ENCODE assay signal across 23 cellular contexts in the genomic region with DNA sequence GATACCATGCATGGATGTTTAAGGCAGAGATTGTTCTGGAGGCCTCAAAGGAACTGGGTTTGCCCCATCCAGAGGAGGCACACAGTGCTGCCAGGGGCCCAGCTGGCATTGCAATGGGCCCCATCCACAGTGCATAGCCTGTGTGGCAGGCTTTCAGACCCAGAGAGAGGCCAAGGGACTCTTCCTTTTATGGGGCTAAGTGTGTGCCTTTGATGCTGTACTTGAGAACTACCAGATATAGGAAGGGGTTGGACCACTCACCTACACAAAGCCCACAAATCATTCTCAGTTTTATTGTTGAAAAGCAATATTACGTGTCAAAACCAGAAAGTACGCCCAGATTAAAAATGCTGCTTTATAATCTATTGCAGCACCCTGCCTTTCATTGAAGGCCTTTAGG.
DNase-seq lines count a peak whose midpoint lies in the region; ATAC-seq, FAIRE-seq and TF ChIP-seq lines count a peak whose summit lies in the region.
"Had no signal": no experiment of that assay in that cellular context is flagged by ENCODE, and none has a peak within 500 bp of the region (broad histone marks: within the 10 kb centered on the region; RNA-seq: fewer than 3 reads in every experiment).

No MANE protein-coding gene starts in this region.

- H3K9me3 ChIP-seq in GM12878 (replicated peaks; ENCODE audit: control insufficient read depth, insufficient read depth, low read length), result no peaks in the 10 kb centered on the region; the same call in 2 of the 3 replicates
- H3K9me3 ChIP-seq in aorta (ENCODE audit: control insufficient read depth, low read length), result no peaks in the 10 kb centered on the region
- H3K9me3 ChIP-seq: A549, adrenal gland, BE2C, thoracic aorta had no signal

- H2AFZ ChIP-seq in GM12878 (ENCODE audit: control insufficient read depth, low read depth, low read length), result no peak overlapping the region

- TF ChIP-seq RAD21 in GM12878 (IDR thresholded peaks at IDR 0.05; ENCODE audit: insufficient read depth, low read depth, low read length), result no peak

- CTCF ChIA-PET in activated CD8-positive, alpha-beta T cell treated with anti-CD3 and anti-CD28 coated beads for 36 hours (lab: Charles Lee), result no interaction called here
- CTCF ChIA-PET in activated CD8-positive, alpha-beta T cell treated with anti-CD3 and anti-CD28 coated beads, Interleukin-2, amount 10 ng/mL, durations not matched to agents 7 days and 5 days (lab: Charles Lee), result no interaction called here
- CTCF ChIA-PET in GM12878 (lab: Yijun Ruan, JAX), result interaction anchor here (0.7 to 1.4 kb wide), 3 partner anchors 44 to 573 kb away, joined by 3 read pairs; no protein-coding TSS in a partner anchor

- H3K36me3 ChIP-seq in GM12878 (ENCODE audit: control insufficient read depth in 2 of 2, insufficient read depth in 2 of 2, low read length in 1 of 2) (peaks cover 0 to 9% of the 10 kb centered on the region in 2 experiments; a peak in 2 of 4 replicates), aorta (ENCODE audit: control insufficient read depth in 1 of 2, insufficient read depth in 2 of 2, low read length in 1 of 2) (no peaks in the 10 kb centered on the region)
- H3K36me3 ChIP-seq: adrenal gland, BE2C, breast epithelium, thoracic aorta had no signal

- peaks cover 2% of the 10 kb centered on the region for H3K4me1 Mint-ChIP-seq in activated CD8-positive, alpha-beta T cell treated with anti-CD3 and anti-CD28 coated beads for 36 hours (ENCODE audit: low read depth)
- H3K4me1 Mint-ChIP-seq in activated CD8-positive, alpha-beta T cell treated with anti-CD3 and anti-CD28 coated beads, Interleukin-2, amount 10 ng/mL, durations not matched to agents 7 days and 5 days (ENCODE audit: low read depth), result no peaks in the 10 kb centered on the region
- H3K4me1 Mint-ChIP-seq: activated B cell treated with CpG ODN at 0.5 μM for 24 hours had no signal

- no peak overlapping the region for H3K27ac Mint-ChIP-seq in activated CD8-positive, alpha-beta T cell treated with anti-CD3 and anti-CD28 coated beads for 36 hours
- H3K27ac Mint-ChIP-seq in activated CD8-positive, alpha-beta T cell treated with anti-CD3 and anti-CD28 coated beads, Interleukin-2, amount 10 ng/mL, durations not matched to agents 7 days and 5 days, result no peak overlapping the region
- H3K27ac Mint-ChIP-seq: activated B cell treated with CpG ODN at 0.5 μM for 24 hours had no signal

- peaks cover 1% of the 10 kb centered on the region for H3K79me2 ChIP-seq in GM12878 (ENCODE audit: control insufficient read depth, insufficient read depth, low read length)

- peaks cover 27% of the 10 kb centered on the region for H3K4me1 ChIP-seq in GM12878 (ENCODE audit: control insufficient read depth, insufficient read depth, low read length)
- H3K4me1 ChIP-seq in aorta (ENCODE audit: control insufficient read depth in 1 of 2, insufficient read depth in 2 of 2, low read length in 2 of 2), result no peaks in the 10 kb centered on the region
- H3K4me1 ChIP-seq: A549, adrenal gland, BE2C, breast epithelium had no signal

- H4K20me1 ChIP-seq in GM12878 (ENCODE audit: control insufficient read depth, insufficient read depth), result no peaks in the 10 kb centered on the region

- H3K4me3 Mint-ChIP-seq in activated CD8-positive, alpha-beta T cell treated with anti-CD3 and anti-CD28 coated beads for 36 hours, result no peak overlapping the region
- no peak overlapping the region for H3K4me3 Mint-ChIP-seq in activated CD8-positive, alpha-beta T cell treated with anti-CD3 and anti-CD28 coated beads, Interleukin-2, amount 10 ng/mL, durations not matched to agents 7 days and 5 days
- H3K4me3 Mint-ChIP-seq: activated B cell treated with CpG ODN at 0.5 μM for 24 hours, H9 had no signal

- no peaks in the 10 kb centered on the region for H3K36me3 Mint-ChIP-seq in activated CD8-positive, alpha-beta T cell treated with anti-CD3 and anti-CD28 coated beads for 36 hours (ENCODE audit: low read depth)
- H3K36me3 Mint-ChIP-seq in activated CD8-positive, alpha-beta T cell treated with anti-CD3 and anti-CD28 coated beads, Interleukin-2, amount 10 ng/mL, durations not matched to agents 7 days and 5 days (ENCODE audit: low read depth), result no peaks in the 10 kb centered on the region

- H3K4me2 ChIP-seq in GM12878 (ENCODE audit: control insufficient read depth, insufficient read depth), result no peak overlapping the region; the same call in 1 of the 2 replicates
- H3K4me2 ChIP-seq: A549 had no signal

- 0% methylated on average over 2 of the region's 2 CpGs for WGBS in GM12878 (ENCODE audit: insufficient coverage, insufficient replicate concordance, low lambda C conversion rate, missing lambda C conversion rate)
- WGBS in aorta, 2 donors, result 87 to 92% methylated on average over 2 of the region's 2 CpGs

- RAD21 ChIA-PET in GM12878 (lab: Charles Lee; ENCODE audit: unreplicated experiment), result interaction anchor here (1.3 to 1.7 kb wide), 2 partner anchors 25 to 77 kb away, joined by 3 to 8 read pairs; no protein-coding TSS in a partner anchor

- peak; percentile 55 for ATAC-seq in activated CD8-positive, alpha-beta T cell treated with anti-CD3 and anti-CD28 coated beads for 36 hours
- no peak for ATAC-seq in activated CD8-positive, alpha-beta T cell treated with anti-CD3 and anti-CD28 coated beads, Interleukin-2, amount 10 ng/mL, durations not matched to agents 7 days and 5 days
- ATAC-seq in GM21576 (IDR thresholded peaks at IDR 0.05; ENCODE audit: unreplicated experiment) (peak; percentile 48), HG03060 (IDR thresholded peaks at IDR 0.05; ENCODE audit: low read depth, unreplicated experiment) (peak; percentile 74), GM12878 (peak; percentile 96), aorta (ENCODE audit: low FRiP score) (no peak)
- ATAC-seq: A549, left lobe of liver, sciatic nerve had no signal

- SMC1A ChIA-PET in GM12878 (lab: Charles Lee; ENCODE audit: uncharacterized antibody, unreplicated experiment), result interaction anchor here (1.8 kb wide), 1 partner anchor 129 kb away, joined by 6 read pairs; no protein-coding TSS in a partner anchor

- TF ChIP-seq CTCF in activated CD8-positive, alpha-beta T cell treated with anti-CD3 and anti-CD28 coated beads for 36 hours (IDR thresholded peaks at IDR 0.05), result no peak
- no peak for TF ChIP-seq CTCF in GM12878 (IDR thresholded peaks at IDR 0.05 in 2 of 3, conservative IDR thresholded peaks at IDR 0.05 in 1 of 3; ENCODE audit: control insufficient read depth in 2 of 3, extremely low read depth in 1 of 3, insufficient read depth in 1 of 3, low read depth in 3 of 3, low read length in 3 of 3)

- H3K27ac ChIP-seq in GM12878 (ENCODE audit: control insufficient read depth, insufficient read depth) (peak overlapping the region; percentile 65), aorta (ENCODE audit: low read depth in 1 of 2, low read length in 2 of 2) (no peak overlapping the region)
- H3K27ac ChIP-seq: A549, adrenal gland, breast epithelium, thoracic aorta had no signal

- TF ChIP-seq EP300 in GM12878 (IDR thresholded peaks at IDR 0.05; ENCODE audit: borderline replicate concordance in 1 of 2, control insufficient read depth in 1 of 2, low read depth in 2 of 2, low read length in 2 of 2), result no peak

- TF ChIP-seq POLR2A in GM12878 (IDR thresholded peaks at IDR 0.05; ENCODE audit: low read depth, low read length), result no peak

- peak; percentile 18 for FAIRE-seq in GM12878 (lab: Jason Lieb, UNC)
- FAIRE-seq: A549 had no signal

- no peak overlapping the region for H3K4me3 ChIP-seq in GM12878
- no peak overlapping the region for H3K4me3 ChIP-seq in aorta (ENCODE audit: low read length in 2 of 2)
- H3K4me3 ChIP-seq: A549, adrenal gland, breast epithelium, thoracic aorta had no signal

- DNase-seq in activated CD8-positive, alpha-beta T cell treated with anti-CD3 and anti-CD28 coated beads for 36 hours, result no peak
- no peak for DNase-seq in activated CD8-positive, alpha-beta T cell treated with anti-CD3 and anti-CD28 coated beads, Interleukin-2, amount 10 ng/mL, durations not matched to agents 7 days and 5 days
- DNase-seq in GM12878 (ENCODE audit: low read depth, low spot score) (peak; percentile 48), aorta (no peak), DMS114 treated with DMSO at 0.1 percent for 48 hours (lab: John Stamatoyannopoulos, UW; ENCODE audit: unreplicated experiment) (no peak), DMS53 (lab: John Stamatoyannopoulos, UW) (no peak)
- DNase-seq: activated B cell treated with CpG ODN at 0.5 μM for 24 hours; activated effector memory CD4-positive, alpha-beta T cell treated with Interleukin-2 at 50 U/mL for 16 hours; adrenal gland; BE2C; cortex of kidney; H9; head of caudate nucleus; midbrain; NCI-H1048; NCI-H2029 had no signal

- no TSS peak for BruUV-seq in GM12878 (replicated peaks; lab: Mats Ljungman, UMichigan)

- POLR2A ChIA-PET in activated CD8-positive, alpha-beta T cell treated with anti-CD3 and anti-CD28 coated beads for 36 hours (lab: Charles Lee), result no interaction called here
- POLR2A ChIA-PET in activated CD8-positive, alpha-beta T cell treated with anti-CD3 and anti-CD28 coated beads, Interleukin-2, amount 10 ng/mL, durations not matched to agents 7 days and 5 days (lab: Charles Lee), result no interaction called here
- POLR2A ChIA-PET in GM12878 (lab: Charles Lee), result interaction anchor here (1.3 kb wide), 1 partner anchor 9 kb away, joined by 3 read pairs; no protein-coding TSS in a partner anchor

- in situ Hi-C loops in GM12878 (cut with MboI), result no loop called here

- no peaks in the 10 kb centered on the region for H3K27me3 ChIP-seq in GM12878 (replicated peaks in 1 of 2; ENCODE audit: control insufficient read depth in 2 of 2, insufficient read depth in 2 of 2, low read length in 1 of 2)
- H3K27me3 ChIP-seq in aorta (ENCODE audit: control insufficient read depth in 1 of 2, insufficient read depth in 2 of 2, low read length in 1 of 2), result no peaks in the 10 kb centered on the region
- H3K27me3 ChIP-seq: adrenal gland, BE2C, breast epithelium had no signal

- intact Hi-C loops in activated CD8-positive, alpha-beta T cell treated with anti-CD3 and anti-CD28 coated beads for 36 hours (cut with micrococcal nuclease), result no loop called here
- intact Hi-C loops in GM12878 (cut with micrococcal nuclease; ENCODE audit: unreplicated experiment), result loop anchor here (1.0 to 2.0 kb wide), 2 partner anchors 25 to 135 kb away; a partner anchor contains a TSS
- intact Hi-C loops in aorta (cut with DNase I), result no loop called here

- no peaks in the 10 kb centered on the region for H3K9me3 Mint-ChIP-seq in activated CD8-positive, alpha-beta T cell treated with anti-CD3 and anti-CD28 coated beads for 36 hours
- no peaks in the 10 kb centered on the region for H3K9me3 Mint-ChIP-seq in activated CD8-positive, alpha-beta T cell treated with anti-CD3 and anti-CD28 coated beads, Interleukin-2, amount 10 ng/mL, durations not matched to agents 7 days and 5 days (ENCODE audit: insufficient read depth)

- no peaks in the 10 kb centered on the region for H3K27me3 Mint-ChIP-seq in activated CD8-positive, alpha-beta T cell treated with anti-CD3 and anti-CD28 coated beads for 36 hours
- peaks cover 4% of the 10 kb centered on the region for H3K27me3 Mint-ChIP-seq in activated CD8-positive, alpha-beta T cell treated with anti-CD3 and anti-CD28 coated beads, Interleukin-2, amount 10 ng/mL, durations not matched to agents 7 days and 5 days (ENCODE audit: low read depth)
- H3K27me3 Mint-ChIP-seq: activated B cell treated with CpG ODN at 0.5 μM for 24 hours had no signal

- H3K9ac ChIP-seq in GM12878 (ENCODE audit: control insufficient read depth, insufficient read depth, low read length), result no peak overlapping the region

TF ChIP-seq in GM12878, 131 proteins besides CTCF, POLR2A, EP300 and RAD21 (continues in another document):
- peak; percentile 40; the same call in 1 of the 2 replicates for TF ChIP-seq JUNB (IDR thresholded peaks at IDR 0.05)

Comparison
In these comparisons a context has a peak if more than half of its experiments do, and no peak if none do; other contexts are left out.
1. ATAC-seq: peak in activated CD8-positive, alpha-beta T cell treated with anti-CD3 and anti-CD28 coated beads for 36 hours (single experiment), GM21576 (single experiment), HG03060 (single experiment) and GM12878 (single experiment); none in activated CD8-positive, alpha-beta T cell treated with anti-CD3 and anti-CD28 coated beads, Interleukin-2, amount 10 ng/mL, durations not matched to agents 7 days and 5 days (single experiment) and aorta (single experiment).